In the genomic region with DNA sequence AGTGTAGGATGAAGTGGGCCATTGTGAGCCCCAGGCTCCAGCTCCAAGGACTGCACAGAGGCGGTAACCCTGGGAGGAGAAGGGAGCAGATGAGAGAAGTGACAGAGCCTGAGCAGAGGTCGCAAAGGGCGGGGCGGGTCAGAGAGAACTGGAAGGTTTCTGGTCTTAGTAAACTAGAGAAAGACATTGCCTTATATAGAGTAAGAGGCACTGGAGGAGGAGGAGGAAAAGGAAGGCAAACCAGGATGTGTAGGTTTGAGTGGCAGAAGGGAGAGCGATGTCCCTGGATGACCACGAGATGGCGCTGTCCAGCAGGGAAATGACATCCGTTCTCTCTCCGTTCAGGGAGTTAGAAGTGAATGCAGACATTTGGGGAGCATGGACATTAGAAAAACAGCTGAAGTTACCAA, we compare ENCODE assay signal across 8 cellular contexts. TPM values are rescaled to one million over a fixed set of nuclear protein-coding genes. Genes with fewer than 3 reads are reported as not detected.
DNase-seq lines count a peak whose midpoint lies in the region; ATAC-seq and TF ChIP-seq lines count a peak whose summit lies in the region.

No MANE protein-coding gene starts in this region.

- H3K27ac ChIP-seq in ascending aorta (no peak overlapping the region), hepatocyte (no peak overlapping the region)

- H3K79me2 ChIP-seq in hepatocyte = no peaks in the 10 kb centered on the region

- intact Hi-C loops in ascending aorta (cut with DNase I) = loop anchor here (1.0 to 5.0 kb wide), 3 partner anchors 38 to 207 kb away; no protein-coding TSS in a partner anchor

- WGBS in hepatocyte (ENCODE audit: low lambda C conversion rate, missing lambda C conversion rate) = 11% methylated on average over 9 of the region's 9 CpGs

- DNase-seq in NCI-H128 (lab: John Stamatoyannopoulos, UW; ENCODE audit: unreplicated experiment) = peak; percentile 40
- peak; percentile 41 to 87 (median 64) for DNase-seq in T-helper 2 cell
- DNase-seq in ascending aorta (ENCODE audit: low spot score in 2 of 2) = peak in 1 of 2 donors; percentile 78
- DNase-seq in hepatocyte (ENCODE audit: low spot score) = peak; percentile 87
- peak; percentile 56 for DNase-seq in skeletal muscle cell (ENCODE audit: low read depth)
- no peak for DNase-seq in mesenteric fat pad (ENCODE audit: low spot score)

- ATAC-seq in HG02610 (IDR thresholded peaks at IDR 0.05; ENCODE audit: unreplicated experiment) = peak; percentile 68

- H3K36me3 ChIP-seq in ascending aorta (no peaks in the 10 kb centered on the region), hepatocyte (replicated peaks; ENCODE audit: insufficient read depth, low read depth) (no peaks in the 10 kb centered on the region)

- H3K27me3 ChIP-seq in ascending aorta (no peaks in the 10 kb centered on the region), hepatocyte (no peaks in the 10 kb centered on the region)

- H3K4me1 ChIP-seq in ascending aorta = peaks cover 0 to 8% of the 10 kb centered on the region in 2 donors
- no peaks in the 10 kb centered on the region for H3K4me1 ChIP-seq in hepatocyte (ENCODE audit: insufficient read depth)

- no peaks in the 10 kb centered on the region for H4K20me1 ChIP-seq in hepatocyte (ENCODE audit: insufficient read depth, poor library complexity, severe bottlenecking)

- H2AFZ ChIP-seq in hepatocyte = no peak overlapping the region

- H3K4me3 ChIP-seq in ascending aorta = no peak overlapping the region
- no peak overlapping the region for H3K4me3 ChIP-seq in hepatocyte
- H3K4me3 ChIP-seq in skeletal muscle cell (ENCODE audit: low read depth, low read length) = no peak overlapping the region

- H3K9me3 ChIP-seq in ascending aorta (peaks cover 4 to 7% of the 10 kb centered on the region in 2 donors), hepatocyte (ENCODE audit: low read depth) (no peaks in the 10 kb centered on the region)

- TF ChIP-seq CTCF in GM12874 (IDR thresholded peaks at IDR 0.05; ENCODE audit: insufficient read depth, low read depth, low read length) = peak; percentile 88
- TF ChIP-seq CTCF in ascending aorta (IDR thresholded peaks at IDR 0.05) = peak; percentile 71 to 87 (median 77)
- peak; percentile 89 for TF ChIP-seq CTCF in hepatocyte (IDR thresholded peaks at IDR 0.05; ENCODE audit: poor library complexity)

- H3K9me2 ChIP-seq in hepatocyte (replicated peaks; ENCODE audit: insufficient read depth) = no peaks in the 10 kb centered on the region

- no peak overlapping the region for H3K4me2 ChIP-seq in hepatocyte

RNA-seq across cellular contexts. Expression of a gene that starts 49.0 kb away (rescaled TPM):
- 4.8 TPM for total RNA-seq in ascending aorta
- total RNA-seq in hepatocyte = 7.2 and 8.2 TPM in 2 replicates
- polyA plus RNA-seq in hepatocyte = 10.6 and 13.7 TPM in 2 replicates
- total RNA-seq in mesenteric fat pad = 3.3 TPM
